In the genomic region with DNA sequence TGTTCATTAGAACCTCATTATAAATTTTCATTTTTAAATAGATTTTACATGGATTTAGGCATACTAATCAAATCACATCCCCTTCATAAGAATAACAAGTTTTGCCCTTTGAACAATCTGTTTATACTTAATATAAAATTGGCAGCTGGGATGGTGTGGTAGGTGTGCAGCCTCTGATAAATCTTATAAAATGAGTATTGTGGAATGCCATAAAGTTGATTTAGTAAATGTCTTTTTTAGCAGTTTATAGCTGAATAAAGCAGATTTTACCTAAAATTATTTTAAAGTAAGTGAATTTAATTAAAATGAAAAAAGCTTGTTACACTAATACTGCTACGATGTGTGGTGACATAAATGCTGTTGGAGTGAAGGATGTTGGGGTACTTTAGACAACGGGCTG, we compare ENCODE assay signal across 25 cellular contexts. TPM values are rescaled to one million over a fixed set of nuclear protein-coding genes. Genes with fewer than 3 reads are reported as not detected.
DNase-seq lines count a peak whose midpoint lies in the region; ATAC-seq, FAIRE-seq and TF ChIP-seq lines count a peak whose summit lies in the region.
"Had no signal": no experiment of that assay in that cellular context is flagged by ENCODE, and none has a peak within 500 bp of the region (broad histone marks: within the 10 kb centered on the region; RNA-seq: fewer than 3 reads in every experiment).

No MANE protein-coding gene starts in this region.

- TF ChIP-seq EP300 in GM12878 (IDR thresholded peaks at IDR 0.05; ENCODE audit: borderline replicate concordance in 1 of 2, control insufficient read depth in 1 of 2, low read depth in 2 of 2, low read length in 2 of 2), result no peak

- BruUV-seq in GM12878 (replicated peaks; lab: Mats Ljungman, UMichigan), result TSS peak; percentile 3

- in situ Hi-C loops in GM12878 (cut with MboI), result no loop called here

- H3K9me3 Mint-ChIP-seq in activated T-cell treated with anti-CD3 and anti-CD28 coated beads, Interleukin-2, amount 50 U/mL, for 24 hours, result no peaks in the 10 kb centered on the region
- H3K9me3 Mint-ChIP-seq in HFFc6, result no peaks in the 10 kb centered on the region
- H3K9me3 Mint-ChIP-seq: CD14-positive monocyte; CD4-positive, alpha-beta memory T cell had no signal

- no peaks in the 10 kb centered on the region for H3K27me3 Mint-ChIP-seq in activated T-cell treated with anti-CD3 and anti-CD28 coated beads, Interleukin-2, amount 50 U/mL, for 24 hours
- H3K27me3 Mint-ChIP-seq in HFFc6 (ENCODE audit: insufficient read depth), result no peaks in the 10 kb centered on the region
- H3K27me3 Mint-ChIP-seq: CD4-positive, alpha-beta memory T cell had no signal

- SMC1A ChIA-PET in GM12878 (lab: Charles Lee; ENCODE audit: uncharacterized antibody, unreplicated experiment), result interaction anchor here (0.9 to 1.3 kb wide), 2 partner anchors 10 to 13 kb away, joined by 3 read pairs; no protein-coding TSS in a partner anchor

- H3K4me3 Mint-ChIP-seq in activated T-cell treated with anti-CD3 and anti-CD28 coated beads, Interleukin-2, amount 50 U/mL, for 24 hours, result no peak overlapping the region
- no peak overlapping the region for H3K4me3 Mint-ChIP-seq in HFFc6
- H3K4me3 Mint-ChIP-seq: CD14-positive monocyte; CD4-positive, alpha-beta memory T cell had no signal

- H4K20me1 ChIP-seq in GM12878 (ENCODE audit: control insufficient read depth, insufficient read depth) (no peaks in the 10 kb centered on the region), osteoblast (ENCODE audit: insufficient read depth, low read length) (peaks cover 33% of the 10 kb centered on the region)

- ATAC-seq in GM12878 (no peak), HG03095 (IDR thresholded peaks at IDR 0.05; ENCODE audit: unreplicated experiment) (no peak), GM18861 (IDR thresholded peaks at IDR 0.05; ENCODE audit: unreplicated experiment) (no peak)

- no peak for TF ChIP-seq RAD21 in GM12878 (IDR thresholded peaks at IDR 0.05; ENCODE audit: insufficient read depth, low read depth, low read length)

- H3K4me1 ChIP-seq in GM12878 (ENCODE audit: control insufficient read depth, insufficient read depth, low read length), result no peaks in the 10 kb centered on the region
- H3K4me1 ChIP-seq in osteoblast (ENCODE audit: insufficient read depth, low read length), result peaks cover 17% of the 10 kb centered on the region
- H3K4me1 ChIP-seq: BE2C had no signal

- no peaks in the 10 kb centered on the region for H3K79me2 ChIP-seq in GM12878 (ENCODE audit: control insufficient read depth, insufficient read depth, low read length)
- H3K79me2 ChIP-seq in osteoblast (ENCODE audit: insufficient read depth, low read length), result peaks cover 63% of the 10 kb centered on the region

- H2AFZ ChIP-seq in GM12878 (ENCODE audit: control insufficient read depth, low read depth, low read length) (no peak overlapping the region), osteoblast (ENCODE audit: low read length) (no peak overlapping the region)
- H2AFZ ChIP-seq: GM23248 had no signal

- H3K27me3 ChIP-seq in GM12878 (replicated peaks in 1 of 2; ENCODE audit: control insufficient read depth in 2 of 2, insufficient read depth in 2 of 2, low read length in 1 of 2) (no peaks in the 10 kb centered on the region), osteoblast (ENCODE audit: insufficient read depth, low read length) (no peaks in the 10 kb centered on the region)
- H3K27me3 ChIP-seq: BE2C; BLaER1 treated with 17β-estradiol and CSF1 and Interleukin-3, amounts not matched to agents 10 nM and 100 nM had no signal

- no peak overlapping the region for H3K9ac ChIP-seq in GM12878 (ENCODE audit: control insufficient read depth, insufficient read depth, low read length)
- H3K9ac ChIP-seq: BLaER1 treated with 17β-estradiol and CSF1 and Interleukin-3, amounts not matched to agents 10 nM and 100 nM; GM23248 had no signal

- no peak overlapping the region for H3K27ac ChIP-seq in GM12878 (ENCODE audit: control insufficient read depth, insufficient read depth)
- H3K27ac ChIP-seq in osteoblast (ENCODE audit: low read depth, low read length), result peak overlapping the region; percentile 11
- H3K27ac ChIP-seq: 22Rv1; BLaER1 treated with 17β-estradiol and CSF1 and Interleukin-3, amounts not matched to agents 10 nM and 100 nM; GM23248 had no signal

- peak overlapping the region; percentile 22 for H3K27ac Mint-ChIP-seq in activated T-cell treated with anti-CD3 and anti-CD28 coated beads, Interleukin-2, amount 50 U/mL, for 24 hours
- H3K27ac Mint-ChIP-seq in HFFc6, result peak overlapping the region; percentile 64; the same call in 1 of the 2 replicates
- H3K27ac Mint-ChIP-seq: CD14-positive monocyte had no signal

- CTCF ChIA-PET in GM12878 (lab: Yijun Ruan, JAX), result interaction anchor here (0.9 kb wide), 1 partner anchor 541 kb away, joined by 3 read pairs; no protein-coding TSS in a partner anchor

- POLR2A ChIA-PET in GM12878 (lab: Charles Lee), result no interaction called here

- FAIRE-seq in GM12878 (lab: Jason Lieb, UNC) (no peak), GM19239 (lab: Jason Lieb, UNC) (no peak)
- FAIRE-seq: A204.1, GM12892, H1 had no signal

- RAD21 ChIA-PET in GM12878 (lab: Charles Lee; ENCODE audit: unreplicated experiment), result interaction anchor here (1.6 kb wide), 1 partner anchor 23 kb away, joined by 4 read pairs; no protein-coding TSS in a partner anchor

- H3K4me2 ChIP-seq in GM12878 (ENCODE audit: control insufficient read depth, insufficient read depth) (no peak overlapping the region), osteoblast (ENCODE audit: insufficient read depth, low read length) (no peak overlapping the region)

- 100% methylated on average over 2 of the region's 2 CpGs for whole genome bisulfite sequencing in GM12878 (ENCODE audit: insufficient coverage, insufficient replicate concordance, low lambda C conversion rate, missing lambda C conversion rate)

- H3K9me3 ChIP-seq in GM12878 (replicated peaks; ENCODE audit: control insufficient read depth, insufficient read depth, low read length), result no peaks in the 10 kb centered on the region
- no peaks in the 10 kb centered on the region for H3K9me3 ChIP-seq in osteoblast (ENCODE audit: low read depth, low read length)
- H3K9me3 ChIP-seq: BE2C; BLaER1 treated with 17β-estradiol and CSF1 and Interleukin-3, amounts not matched to agents 10 nM and 100 nM had no signal

- DNase-seq in activated T-cell treated with anti-CD3 and anti-CD28 coated beads, Interleukin-2, amount 50 U/mL, for 24 hours, result no peak
- DNase-seq in activated T-cell treated with anti-CD3 and anti-CD28 coated beads, Interleukin-2, amount 50 U/mL, for 48 hours, result no peak
- DNase-seq in HFFc6 (no peak), GM12878 (ENCODE audit: low read depth, low spot score) (no peak), osteoblast (ENCODE audit: insufficient read length, low spot score, missing footprints) (no peak), GM19239 (ENCODE audit: insufficient read length, low spot score) (no peak)
- DNase-seq: AML-193; BE2C; Calu3; CD4-positive, alpha-beta memory T cell; COR-L47; DMS53; DMS79 treated with DMSO at 0.1 percent for 48 hours; GF-D8; GM23248; H7; HCEC 1CT had no signal

- TF ChIP-seq CTCF in HFFc6 (IDR thresholded peaks at IDR 0.05) (no peak), GM12878 (IDR thresholded peaks at IDR 0.05 in 2 of 3, conservative IDR thresholded peaks at IDR 0.05 in 1 of 3; ENCODE audit: control insufficient read depth in 2 of 3, extremely low read depth in 1 of 3, insufficient read depth in 1 of 3, low read depth in 3 of 3, low read length in 3 of 3) (no peak), osteoblast (IDR thresholded peaks at IDR 0.05; ENCODE audit: extremely low read depth, low read depth, low read length) (no peak)

- H3K4me3 ChIP-seq in GM12878 (no peak overlapping the region), osteoblast (ENCODE audit: insufficient read depth, low read length) (no peak overlapping the region)
- H3K4me3 ChIP-seq: BLaER1 treated with 17β-estradiol and CSF1 and Interleukin-3, amounts not matched to agents 10 nM and 100 nM; GM23248 had no signal

- intact Hi-C loops in GM12878 (cut with micrococcal nuclease; ENCODE audit: unreplicated experiment), result loop anchor here (10.0 kb wide), 1 partner anchor 75 kb away; no protein-coding TSS in a partner anchor

- H3K36me3 Mint-ChIP-seq in activated T-cell treated with anti-CD3 and anti-CD28 coated beads, Interleukin-2, amount 50 U/mL, for 24 hours (ENCODE audit: low read depth), result peaks cover 90% of the 10 kb centered on the region
- peaks cover 29% of the 10 kb centered on the region; the same call in 1 of the 2 replicates for H3K36me3 Mint-ChIP-seq in HFFc6 (ENCODE audit: low read depth)

- no peak for TF ChIP-seq POLR2A in GM12878 (IDR thresholded peaks at IDR 0.05; ENCODE audit: low read depth, low read length)

- H3K36me3 ChIP-seq in GM12878 (ENCODE audit: control insufficient read depth in 2 of 2, insufficient read depth in 2 of 2, low read length in 1 of 2) (peaks cover 3 to 33% of the 10 kb centered on the region in 2 experiments; a peak in 2 of 4 replicates), osteoblast (ENCODE audit: insufficient read depth, low read length) (peaks cover 69% of the 10 kb centered on the region)

- peaks cover 21% of the 10 kb centered on the region for H3K4me1 Mint-ChIP-seq in activated T-cell treated with anti-CD3 and anti-CD28 coated beads, Interleukin-2, amount 50 U/mL, for 24 hours (ENCODE audit: low read depth)
- peaks cover 71% of the 10 kb centered on the region for H3K4me1 Mint-ChIP-seq in HFFc6 (ENCODE audit: low read depth)

TF ChIP-seq in GM12878, 131 proteins besides CTCF, POLR2A, EP300 and RAD21 (continues in another document):
- no peak for TF ChIP-seq STAT3 (IDR thresholded peaks at IDR 0.05; ENCODE audit: low read depth, low read length)
- TF ChIP-seq ZNF207 (IDR thresholded peaks at IDR 0.05; ENCODE audit: borderline replicate concordance), result no peak

RNA-seq across cellular contexts. Expression of gene VAPA, which starts 35.5 kb away (rescaled TPM):
- 100 to 1,000 TPM; 184 to 237 (median 206) TPM for total RNA-seq in HFFc6 (2021; fragmentation: NEBNext Ultra II Directional; extraction: Animal tissue kit (Norgen Biotek cat#: 25700))
- 139 and 144 TPM in 2 replicates for total RNA-seq in GM12878 (2013; cell fraction: nucleolus; rRNA removed)
- total RNA-seq in GM12878 (2014; rRNA removed), result 124 and 128 TPM in 2 replicates
- 165 and 173 TPM in 2 replicates for total RNA-seq in GM12878 (2014; rRNA removed; fragmentation: Illumina TruSeq; extraction: Trizol)
- total RNA-seq in GM12878 (2021), result 136 and 137 TPM in 2 replicates
- polyA plus RNA-seq in GM12878 (2011; ENCODE audit: low read depth), result 60.5 TPM
- polyA plus RNA-seq in GM12878 (2011; rRNA removed), result 235 and 368 TPM in 2 replicates
- polyA plus RNA-seq in GM12878 (2011; cell fraction: cytosol; rRNA removed), result 78.7 and 122 TPM in 2 replicates
- 96.8 and 97.2 TPM in 2 replicates for polyA plus RNA-seq in GM12878 (2011; cell fraction: nucleus; rRNA removed)
- 76.2 and 145 TPM in 2 replicates for polyA plus RNA-seq in GM12878 (2012)
- polyA plus RNA-seq in GM12878 (2014; fragmentation: Illumina TruSeq; extraction: Trizol), result 252 and 265 TPM in 2 replicates
- polyA plus RNA-seq in GM12878 (2014; fragmentation: Nextera tagmentation; extraction: Ambion mirVana), result 10 to 100 TPM; 70.9 to 73.1 TPM
- 154 and 159 TPM in 2 replicates for polyA plus RNA-seq in GM12878 (2014; rRNA removed)
- polyA plus RNA-seq in GM12878 (2016; fragmentation: Nextera tagmentation; extraction: Ambion mirVana), result 100 to 1,000 TPM; 236 to 237 TPM
- polyA minus RNA-seq in GM12878 (2011; rRNA and poly(A)+ RNA removed), result 79.9 and 141 TPM in 2 replicates
- polyA minus RNA-seq in GM12878 (2011; cell fraction: cytosol; rRNA and poly(A)+ RNA removed), result 58.4 and 68.5 TPM in 2 replicates
- 44.0 and 74.3 TPM in 2 replicates for polyA minus RNA-seq in GM12878 (2011; cell fraction: nucleus; rRNA and poly(A)+ RNA removed)
- total RNA-seq in osteoblast, result 277 and 316 TPM in 2 replicates
